In the genomic region with DNA sequence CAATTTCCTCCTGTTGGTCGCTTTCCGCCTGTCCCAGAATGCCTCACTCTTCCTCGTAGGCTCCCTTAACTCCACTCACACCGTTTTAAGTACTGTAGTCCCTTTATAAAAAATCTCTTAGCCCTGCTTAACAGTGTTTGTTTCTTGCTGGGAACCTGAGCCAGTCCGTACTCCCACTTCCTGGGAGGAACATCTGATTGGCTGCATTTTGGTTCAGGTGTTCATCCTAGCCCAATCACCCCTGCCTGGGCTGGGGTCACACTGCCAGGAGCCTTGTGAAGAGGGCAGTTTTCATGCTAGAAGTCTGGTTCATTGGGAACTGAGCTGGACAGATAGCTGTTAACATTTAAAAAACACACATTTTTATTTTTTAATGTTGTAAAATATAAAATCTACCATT, we compare ENCODE assay signal across 20 cellular contexts. TPM values are rescaled to one million over a fixed set of nuclear protein-coding genes. Genes with fewer than 3 reads are reported as not detected.
DNase-seq lines count a peak whose midpoint lies in the region; ATAC-seq and TF ChIP-seq lines count a peak whose summit lies in the region.
"Had no signal": no experiment of that assay in that cellular context is flagged by ENCODE, and none has a peak within 500 bp of the region (broad histone marks: within the 10 kb centered on the region; RNA-seq: fewer than 3 reads in every experiment).

No MANE protein-coding gene starts in this region.

- H2AFZ ChIP-seq in OCI-LY3 (ENCODE audit: low read depth, low read length) (no peak overlapping the region), fibroblast of lung (ENCODE audit: low read length) (peak overlapping the region; percentile 4), osteoblast (ENCODE audit: low read length) (no peak overlapping the region), GM23248 (no peak overlapping the region)
- H2AFZ ChIP-seq: PC-9 had no signal

- no peaks in the 10 kb centered on the region for H3K9me2 ChIP-seq in GM23248 (ENCODE audit: insufficient read depth)

- peaks cover 12 to 17% of the 10 kb centered on the region in 2 donors for H3K4me1 Mint-ChIP-seq in natural killer cell treated with Interleukin-12 subunit alpha and Interleukin-12 subunit beta and Interleukin-15 and Interleukin-18, amount 100 ng/mL, for 72 hours (ENCODE audit: low read depth in 2 of 2)

- H3K4me2 ChIP-seq in OCI-LY3 (ENCODE audit: low read length), result peak overlapping the region; percentile 2
- no peak overlapping the region for H3K4me2 ChIP-seq in fibroblast of lung (ENCODE audit: extremely low read depth, insufficient read depth, low read length)
- peak overlapping the region; percentile 21 for H3K4me2 ChIP-seq in osteoblast (ENCODE audit: insufficient read depth, low read length)
- no peak overlapping the region for H3K4me2 ChIP-seq in GM23248 (ENCODE audit: unreplicated experiment)
- H3K4me2 ChIP-seq: KMS-11, PC-9 had no signal

- TF ChIP-seq CTCF in OCI-LY3 (IDR thresholded peaks at IDR 0.05; ENCODE audit: low read depth, low read length) (no peak), fibroblast of lung (conservative IDR thresholded peaks at IDR 0.05 in 1 of 2, IDR thresholded peaks at IDR 0.05 in 1 of 2; ENCODE audit: low read depth in 1 of 2, low read length in 2 of 2) (no peak), osteoblast (IDR thresholded peaks at IDR 0.05; ENCODE audit: extremely low read depth, low read depth, low read length) (no peak)

- peaks cover 15% of the 10 kb centered on the region for H3F3A ChIP-seq in GM23248 (ENCODE audit: insufficient read depth)

- no peaks in the 10 kb centered on the region for H3K79me2 ChIP-seq in OCI-LY3 (ENCODE audit: low read length)
- H3K79me2 ChIP-seq in fibroblast of lung (ENCODE audit: control insufficient read depth, insufficient read depth, low read length), result no peaks in the 10 kb centered on the region
- H3K79me2 ChIP-seq in osteoblast (ENCODE audit: insufficient read depth, low read length), result no peaks in the 10 kb centered on the region
- no peaks in the 10 kb centered on the region for H3K79me2 ChIP-seq in GM23248 (ENCODE audit: insufficient read depth)

- no peaks in the 10 kb centered on the region for H3K36me3 ChIP-seq in OCI-LY3 (replicated peaks; ENCODE audit: low read depth, low read length)
- no peaks in the 10 kb centered on the region for H3K36me3 ChIP-seq in fibroblast of lung (ENCODE audit: control insufficient read depth, insufficient read depth, low read length)
- no peaks in the 10 kb centered on the region for H3K36me3 ChIP-seq in osteoblast (ENCODE audit: insufficient read depth, low read length)
- no peaks in the 10 kb centered on the region for H3K36me3 ChIP-seq in GM23248 (ENCODE audit: low read depth)
- H3K36me3 ChIP-seq: BE2C had no signal

- H3K27me3 ChIP-seq in OCI-LY3 (ENCODE audit: low read depth, low read length) (no peaks in the 10 kb centered on the region), fibroblast of lung (ENCODE audit: control insufficient read depth, insufficient read depth, low read length) (no peaks in the 10 kb centered on the region), osteoblast (ENCODE audit: insufficient read depth, low read length) (peaks cover 8% of the 10 kb centered on the region), GM23248 (replicated peaks; ENCODE audit: insufficient read depth) (no peaks in the 10 kb centered on the region)
- H3K27me3 ChIP-seq: BE2C had no signal

- H4K20me1 ChIP-seq in OCI-LY3 (ENCODE audit: insufficient read depth, low read length), result no peaks in the 10 kb centered on the region
- no peaks in the 10 kb centered on the region for H4K20me1 ChIP-seq in fibroblast of lung (ENCODE audit: control insufficient read depth, extremely low read depth, insufficient read depth, low read length)
- H4K20me1 ChIP-seq in osteoblast (ENCODE audit: insufficient read depth, low read length), result peaks cover 2% of the 10 kb centered on the region
- H4K20me1 ChIP-seq in GM23248 (ENCODE audit: insufficient read depth), result no peaks in the 10 kb centered on the region

- no peaks in the 10 kb centered on the region for H3K9me3 ChIP-seq in OCI-LY3 (ENCODE audit: insufficient read depth, low read length)
- no peaks in the 10 kb centered on the region for H3K9me3 ChIP-seq in fibroblast of lung (ENCODE audit: control insufficient read depth, insufficient read depth, low read depth, low read length)
- H3K9me3 ChIP-seq in osteoblast (ENCODE audit: low read depth, low read length), result no peaks in the 10 kb centered on the region
- no peaks in the 10 kb centered on the region for H3K9me3 ChIP-seq in GM23248 (ENCODE audit: low read depth)
- H3K9me3 ChIP-seq: BE2C had no signal

- H3K4me1 ChIP-seq in OCI-LY3 (ENCODE audit: low read length), result peaks cover 8% of the 10 kb centered on the region; the same call in 1 of the 2 replicates
- H3K4me1 ChIP-seq in fibroblast of lung (ENCODE audit: control insufficient read depth, extremely low read depth, insufficient read depth, low read length), result peaks cover 6% of the 10 kb centered on the region
- H3K4me1 ChIP-seq in osteoblast (ENCODE audit: insufficient read depth, low read length), result peaks cover 8% of the 10 kb centered on the region
- peaks cover 21% of the 10 kb centered on the region for H3K4me1 ChIP-seq in GM23248 (ENCODE audit: insufficient read depth)

- no peak overlapping the region for H3K4me3 Mint-ChIP-seq in natural killer cell treated with Interleukin-12 subunit alpha and Interleukin-12 subunit beta and Interleukin-15 and Interleukin-18, amount 100 ng/mL, for 72 hours
- H3K4me3 Mint-ChIP-seq: CD4-positive, alpha-beta memory T cell had no signal

- DNase-seq in NCI-H2029 (lab: John Stamatoyannopoulos, UW) (peak; percentile 15), NCI-H2029 treated with DMSO at 0.1 percent for 48 hours (lab: John Stamatoyannopoulos, UW) (no peak), fibroblast of lung (ENCODE audit: low read depth in 2 of 2) (no peak), osteoblast (ENCODE audit: insufficient read length, low spot score, missing footprints) (no peak), GM23248 (no peak)
- DNase-seq in natural killer cell treated with Interleukin-12 subunit alpha and Interleukin-12 subunit beta and Interleukin-15 and Interleukin-18, amount 100 ng/mL, for 72 hours (ENCODE audit: low spot score), result no peak
- DNase-seq: BE2C; Calu3; CD4-positive, alpha-beta memory T cell; DMS53; NCI-H1048; NCI-H1436 treated with DMSO at 0.1 percent for 48 hours; NCI-H2107; NCI-H446; PC-9; SW 1271 had no signal

- no peaks in the 10 kb centered on the region for H3K36me3 Mint-ChIP-seq in natural killer cell treated with Interleukin-12 subunit alpha and Interleukin-12 subunit beta and Interleukin-15 and Interleukin-18, amount 100 ng/mL, for 72 hours
- H3K36me3 Mint-ChIP-seq: CD4-positive, alpha-beta memory T cell had no signal

- H3K27ac Mint-ChIP-seq in natural killer cell treated with Interleukin-12 subunit alpha and Interleukin-12 subunit beta and Interleukin-15 and Interleukin-18, amount 100 ng/mL, for 72 hours, result no peak overlapping the region

- no peak overlapping the region for H3K27ac ChIP-seq in OCI-LY3 (ENCODE audit: low read length)
- H3K27ac ChIP-seq in fibroblast of lung (ENCODE audit: insufficient read depth, low read length), result no peak overlapping the region
- no peak overlapping the region for H3K27ac ChIP-seq in osteoblast (ENCODE audit: low read depth, low read length)
- H3K27ac ChIP-seq in GM23248, result no peak overlapping the region
- H3K27ac ChIP-seq: 22Rv1, KMS-11, PC-9 had no signal

- H3K9ac ChIP-seq in OCI-LY3 (ENCODE audit: low read length) (no peak overlapping the region), fibroblast of lung (ENCODE audit: insufficient read depth, low read length) (no peak overlapping the region), GM23248 (no peak overlapping the region)
- H3K9ac ChIP-seq: KMS-11 had no signal

- H3K4me3 ChIP-seq in OCI-LY3 (ENCODE audit: low read length), result no peak overlapping the region
- H3K4me3 ChIP-seq in fibroblast of lung (replicated peaks in 1 of 4; ENCODE audit: control extremely low read depth in 1 of 4, insufficient read depth in 1 of 4, low read depth in 3 of 4, low read length in 4 of 4), result no peak overlapping the region
- no peak overlapping the region for H3K4me3 ChIP-seq in osteoblast (ENCODE audit: insufficient read depth, low read length)
- H3K4me3 ChIP-seq in GM23248, result no peak overlapping the region
- H3K4me3 ChIP-seq: PC-9 had no signal

- no peaks in the 10 kb centered on the region for H3K9me3 Mint-ChIP-seq in natural killer cell treated with Interleukin-12 subunit alpha and Interleukin-12 subunit beta and Interleukin-15 and Interleukin-18, amount 100 ng/mL, for 72 hours
- H3K9me3 Mint-ChIP-seq: CD4-positive, alpha-beta memory T cell had no signal

- in situ Hi-C loops in GM23248 (cut with MboI), result loop anchor here (5.0 to 25.0 kb wide), 3 partner anchors 247 to 1107 kb away; no protein-coding TSS in a partner anchor

- H3K27me3 Mint-ChIP-seq in natural killer cell treated with Interleukin-12 subunit alpha and Interleukin-12 subunit beta and Interleukin-15 and Interleukin-18, amount 100 ng/mL, for 72 hours, result no peaks in the 10 kb centered on the region
- H3K27me3 Mint-ChIP-seq: CD4-positive, alpha-beta memory T cell had no signal

- ATAC-seq in natural killer cell treated with Interleukin-12 subunit alpha and Interleukin-12 subunit beta and Interleukin-15 and Interleukin-18, amount 100 ng/mL, for 72 hours, result no peak
- no peak for ATAC-seq in HG02981 (IDR thresholded peaks at IDR 0.05; ENCODE audit: unreplicated experiment)

- WGBS in GM23248 (ENCODE audit: low coverage in 1 of 2, low lambda C conversion rate in 2 of 2, missing lambda C conversion rate in 2 of 2), 2 experiments, result 25 to 30% methylated on average over 5 of the region's 5 CpGs

RNA-seq across cellular contexts. Expression of a gene that starts 25.6 kb away (rescaled TPM):
- total RNA-seq in fibroblast of lung (0.26 and 0.33 TPM in 2 replicates), osteoblast (under 0.01 and 0.72 TPM in 2 replicates)
- polyA plus RNA-seq in fibroblast of lung (0.09 and 0.15 TPM in 2 replicates), GM23248 (2016; fragmentation: Nextera tagmentation; extraction: Ambion mirVana) (0.03 TPM in 1 of 2 replicates, not detected in the other)
- 0.02 and 0.15 TPM in 2 replicates for polyA plus RNA-seq in fibroblast of lung (2012)
- polyA minus RNA-seq in fibroblast of lung (ENCODE audit: low replicate concordance), result not detected in 2 replicates
- not detected in 2 replicates for total RNA-seq in GM23248 (2014; rRNA removed; shearing (Covaris generic))
- total RNA-seq in natural killer cell treated with Interleukin-12 subunit alpha and Interleukin-12 subunit beta and Interleukin-15 and Interleukin-18, amount 100 ng/mL, for 72 hours, result 1 to 10 TPM; 6.8 to 7.7 TPM

Comparison
In these comparisons a context has a peak if more than half of its experiments do, and no peak if none do; other contexts are left out.
1. H3K4me2 ChIP-seq: peak in OCI-LY3 (single experiment) and osteoblast (single experiment); none in fibroblast of lung (single experiment) and GM23248 (single experiment).